ENCODE assay signal across 8 cellular contexts in genomic region chrX:30888526-30889146, GRCh38. TPM values are rescaled to one million over a fixed set of nuclear protein-coding genes. Genes with fewer than 3 reads are reported as not detected.
DNase-seq lines count a peak whose midpoint lies in the region; ATAC-seq, FAIRE-seq and TF ChIP-seq lines count a peak whose summit lies in the region.

No MANE protein-coding gene starts in this region.

- peak; percentile 23 for ATAC-seq in GM21423 (IDR thresholded peaks at IDR 0.05; ENCODE audit: unreplicated experiment)
- ATAC-seq in omental fat pad (ENCODE audit: low FRiP score) = peak; percentile 42

- peak; percentile 69 for FAIRE-seq in HTR-8/SVneo (lab: Jason Lieb, UNC)

- DNase-seq in EH (ENCODE audit: low read depth) = peak; percentile 6
- DNase-seq in HTR-8/SVneo (ENCODE audit: insufficient read length, low spot score) = no peak
- DNase-seq in activated CD8-positive, alpha-beta memory T cell treated with anti-CD3 and anti-CD28 coated beads, Interleukin-2, amount 50 U/mL, for 4 hours = peak; percentile 26
- no peak for DNase-seq in fibroblast of pulmonary artery (ENCODE audit: low read depth)
- DNase-seq in omental fat pad (ENCODE audit: low spot score) = no peak
- DNase-seq in NCI-H1436 (lab: John Stamatoyannopoulos, UW) = no peak
- no peak for DNase-seq in T1000 (lab: John Stamatoyannopoulos, UW)

- H3K4me3 ChIP-seq in fibroblast of pulmonary artery (replicated peaks; ENCODE audit: low read depth, low read length) = peak overlapping the region; percentile 69

- no peak for TF ChIP-seq CTCF in fibroblast of pulmonary artery (IDR thresholded peaks at IDR 0.05; ENCODE audit: low read length, missing control alignments)
- no peak for TF ChIP-seq CTCF in omental fat pad (IDR thresholded peaks at IDR 0.05)

RNA-seq across cellular contexts. Expression of gene TAB3, which starts 0.4 kb away (rescaled TPM):
- 10 to 100 TPM; 24.3 to 31.2 (median 27.9) TPM for total RNA-seq in omental fat pad

Comparison
In these comparisons a context has a peak if more than half of its experiments do, and no peak if none do; other contexts are left out.
1. DNase-seq: peak in EH (single experiment) and activated CD8-positive, alpha-beta memory T cell treated with anti-CD3 and anti-CD28 coated beads, Interleukin-2, amount 50 U/mL, for 4 hours (single experiment); none in HTR-8/SVneo (single experiment), fibroblast of pulmonary artery (single experiment), omental fat pad (single experiment), NCI-H1436 (single experiment) and T1000 (single experiment).